Comparison of ENCODE assay signal across 19 cellular contexts in the genomic region with DNA sequence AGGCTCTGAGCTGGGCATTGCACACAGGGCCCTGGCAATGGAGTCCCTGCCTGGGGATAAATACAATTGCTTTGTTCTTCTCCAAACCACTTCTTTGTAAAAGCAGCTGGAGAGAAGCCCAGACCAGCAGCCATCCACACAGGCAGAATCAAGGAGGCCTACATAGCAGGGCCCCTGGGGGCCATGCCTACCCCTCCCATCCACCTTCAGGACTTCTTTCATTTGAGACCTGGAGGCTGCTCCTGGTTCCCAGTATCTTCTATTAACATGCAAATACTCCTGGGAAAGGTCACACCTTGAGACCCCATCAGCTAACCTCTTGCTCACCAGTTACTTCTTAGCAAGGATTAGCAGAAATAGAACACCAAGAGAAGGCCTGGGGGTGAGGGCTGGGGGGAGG.
DNase-seq lines count a peak whose midpoint lies in the region; ATAC-seq lines count a peak whose summit lies in the region.
"Had no signal": no experiment of that assay in that cellular context is flagged by ENCODE, and none has a peak within 500 bp of the region (broad histone marks: within the 10 kb centered on the region; RNA-seq: fewer than 3 reads in every experiment).

No MANE protein-coding gene starts in this region.

- peaks cover 26% of the 10 kb centered on the region; the same call in 1 of the 2 replicates for H3K4me1 ChIP-seq in iPS-20b (ENCODE audit: insufficient read depth, low read length)
- H3K4me1 ChIP-seq: HAP-1 had no signal

- peak; percentile 10 for ATAC-seq in stimulated activated memory B cell treated with anti-CD40 and anti-IgM and Interleukin-4, amounts not matched to agents 10 μg/mL and 1 μg/mL and 100 μg/mL, for 72 hours
- ATAC-seq in HG03521 (IDR thresholded peaks at IDR 0.05; ENCODE audit: unreplicated experiment) = no peak
- no peak for ATAC-seq in HG02798 (IDR thresholded peaks at IDR 0.05; ENCODE audit: poor library complexity, unreplicated experiment)
- no peak for ATAC-seq in effector memory CD8-positive, alpha-beta T cell (replicated peaks)
- ATAC-seq: activated naive CD8-positive, alpha-beta T cell treated with anti-CD3 and anti-CD28 coated beads, Interleukin-2, amount 50 U/mL, for 24 hours; gastroesophageal sphincter; mucosa of descending colon had no signal

- no peaks in the 10 kb centered on the region for H3K9me3 ChIP-seq in iPS-20b (ENCODE audit: insufficient read depth, low read depth, low read length)
- H3K9me3 ChIP-seq: gastroesophageal sphincter, HAP-1, mucosa of descending colon, upper lobe of left lung had no signal

- no peaks in the 10 kb centered on the region for H3K4me1 Mint-ChIP-seq in stimulated activated memory B cell treated with anti-CD40 and anti-IgM and Interleukin-4, amounts not matched to agents 10 μg/mL and 1 μg/mL and 100 μg/mL, for 72 hours
- no peaks in the 10 kb centered on the region for H3K4me1 Mint-ChIP-seq in effector memory CD8-positive, alpha-beta T cell (ENCODE audit: low read depth in 2 of 2)
- H3K4me1 Mint-ChIP-seq: activated CD4-positive, alpha-beta memory T cell treated with anti-CD3 and anti-CD28 coated beads, Interleukin-2, amount 10 ng/mL, durations not matched to agents 7 days and 5 days; activated naive CD8-positive, alpha-beta T cell treated with anti-CD3 and anti-CD28 coated beads, Interleukin-2, amount 50 U/mL, for 24 hours; CD4-positive, CD25-positive, alpha-beta regulatory T cell; IgD-negative memory B cell had no signal

- no peak overlapping the region for H3K27ac Mint-ChIP-seq in stimulated activated memory B cell treated with anti-CD40 and anti-IgM and Interleukin-4, amounts not matched to agents 10 μg/mL and 1 μg/mL and 100 μg/mL, for 72 hours
- no peak overlapping the region for H3K27ac Mint-ChIP-seq in effector memory CD8-positive, alpha-beta T cell
- H3K27ac Mint-ChIP-seq: activated CD4-positive, alpha-beta memory T cell treated with anti-CD3 and anti-CD28 coated beads, Interleukin-2, amount 10 ng/mL, durations not matched to agents 7 days and 5 days; activated naive CD8-positive, alpha-beta T cell treated with anti-CD3 and anti-CD28 coated beads, Interleukin-2, amount 50 U/mL, for 24 hours; CD4-positive, CD25-positive, alpha-beta regulatory T cell; IgD-negative memory B cell had no signal

- H3K27me3 Mint-ChIP-seq in stimulated activated memory B cell treated with anti-CD40 and anti-IgM and Interleukin-4, amounts not matched to agents 10 μg/mL and 1 μg/mL and 100 μg/mL, for 72 hours = peaks cover 10% of the 10 kb centered on the region
- H3K27me3 Mint-ChIP-seq in effector memory CD8-positive, alpha-beta T cell = no peaks in the 10 kb centered on the region
- H3K27me3 Mint-ChIP-seq: activated CD4-positive, alpha-beta memory T cell treated with anti-CD3 and anti-CD28 coated beads, Interleukin-2, amount 10 ng/mL, durations not matched to agents 7 days and 5 days; activated naive CD8-positive, alpha-beta T cell treated with anti-CD3 and anti-CD28 coated beads, Interleukin-2, amount 50 U/mL, for 24 hours; CD4-positive, CD25-positive, alpha-beta regulatory T cell had no signal

- H3K27me3 ChIP-seq in iPS-20b (ENCODE audit: insufficient read depth, low read length) = no peaks in the 10 kb centered on the region
- H3K27me3 ChIP-seq: gastroesophageal sphincter, upper lobe of left lung had no signal

- H3K9ac ChIP-seq in iPS-20b (ENCODE audit: low read depth, low read length) = 0 out of 2 replicates have a peak overlapping the region, but pooled peaks have one; percentile 24

- no peaks in the 10 kb centered on the region for H3K9me3 Mint-ChIP-seq in stimulated activated memory B cell treated with anti-CD40 and anti-IgM and Interleukin-4, amounts not matched to agents 10 μg/mL and 1 μg/mL and 100 μg/mL, for 72 hours
- H3K9me3 Mint-ChIP-seq in effector memory CD8-positive, alpha-beta T cell = peaks cover 3 to 7% of the 10 kb centered on the region in 2 donors
- H3K9me3 Mint-ChIP-seq: activated CD4-positive, alpha-beta memory T cell treated with anti-CD3 and anti-CD28 coated beads, Interleukin-2, amount 10 ng/mL, durations not matched to agents 7 days and 5 days; activated naive CD8-positive, alpha-beta T cell treated with anti-CD3 and anti-CD28 coated beads, Interleukin-2, amount 50 U/mL, for 24 hours; IgD-negative memory B cell had no signal

- no peak overlapping the region for H3K27ac ChIP-seq in iPS-20b (ENCODE audit: low read length)
- H3K27ac ChIP-seq: gastroesophageal sphincter, PC-9, upper lobe of left lung had no signal

- no peaks in the 10 kb centered on the region for H3K36me3 ChIP-seq in iPS-20b (ENCODE audit: insufficient read depth, low read depth, low read length)
- H3K36me3 ChIP-seq: gastroesophageal sphincter, HAP-1, upper lobe of left lung had no signal

- H3K4me3 Mint-ChIP-seq in stimulated activated memory B cell treated with anti-CD40 and anti-IgM and Interleukin-4, amounts not matched to agents 10 μg/mL and 1 μg/mL and 100 μg/mL, for 72 hours = no peak overlapping the region
- H3K4me3 Mint-ChIP-seq in effector memory CD8-positive, alpha-beta T cell = no peak overlapping the region
- H3K4me3 Mint-ChIP-seq: activated CD4-positive, alpha-beta memory T cell treated with anti-CD3 and anti-CD28 coated beads, Interleukin-2, amount 10 ng/mL, durations not matched to agents 7 days and 5 days; activated naive CD8-positive, alpha-beta T cell treated with anti-CD3 and anti-CD28 coated beads, Interleukin-2, amount 50 U/mL, for 24 hours; CD4-positive, CD25-positive, alpha-beta regulatory T cell; IgD-negative memory B cell had no signal

- peak; percentile 39 for DNase-seq in NCI-H2107 treated with DMSO at 0.1 percent for 48 hours (lab: John Stamatoyannopoulos, UW; ENCODE audit: unreplicated experiment)
- DNase-seq in NCI-H2107 (lab: John Stamatoyannopoulos, UW) = no peak
- DNase-seq in amygdala (lab: John Stamatoyannopoulos, UW) = peak in 48 of 56 donors; percentile 15 to 88 (median 56)
- DNase-seq in effector memory CD8-positive, alpha-beta T cell = no peak
- DNase-seq: activated CD4-positive, alpha-beta memory T cell treated with anti-CD3 and anti-CD28 coated beads, Interleukin-2, amount 10 ng/mL, durations not matched to agents 7 days and 5 days; activated naive CD8-positive, alpha-beta T cell treated with anti-CD3 and anti-CD28 coated beads, Interleukin-2, amount 50 U/mL, for 24 hours; CD4-positive, CD25-positive, alpha-beta regulatory T cell; mucosa of descending colon; NCI-H2227 treated with DMSO at 0.1 percent for 48 hours; PC-9; small intestine; upper lobe of left lung had no signal

- no peaks in the 10 kb centered on the region for H3K36me3 Mint-ChIP-seq in stimulated activated memory B cell treated with anti-CD40 and anti-IgM and Interleukin-4, amounts not matched to agents 10 μg/mL and 1 μg/mL and 100 μg/mL, for 72 hours
- no peaks in the 10 kb centered on the region for H3K36me3 Mint-ChIP-seq in effector memory CD8-positive, alpha-beta T cell (ENCODE audit: insufficient read depth)
- H3K36me3 Mint-ChIP-seq: CD4-positive, CD25-positive, alpha-beta regulatory T cell; IgD-negative memory B cell had no signal

- H3K4me3 ChIP-seq in iPS-20b (ENCODE audit: low read length) = peak overlapping the region; percentile 39; the same call in 1 of the 2 replicates
- H3K4me3 ChIP-seq: gastroesophageal sphincter, HAP-1, mucosa of descending colon, PC-9, upper lobe of left lung had no signal

Comparison
In these comparisons a context has a peak if more than half of its experiments do, and no peak if none do; other contexts are left out.
1. DNase-seq: peak in NCI-H2107 treated with DMSO at 0.1 percent for 48 hours (single experiment) and amygdala (48 of 56); none in NCI-H2107 (single experiment) and effector memory CD8-positive, alpha-beta T cell (0 of 3).